10 cellular contexts compared by ENCODE assay signal in genomic region chr20:52405417-52405816, GRCh38.
DNase-seq lines count a peak whose midpoint lies in the region; ATAC-seq and TF ChIP-seq lines count a peak whose summit lies in the region.
"Had no signal": no experiment of that assay in that cellular context is flagged by ENCODE, and none has a peak within 500 bp of the region (broad histone marks: within the 10 kb centered on the region; RNA-seq: fewer than 3 reads in every experiment).

No MANE protein-coding gene starts in this region.

- peaks cover 6% of the 10 kb centered on the region for H3K9me3 Mint-ChIP-seq in activated naive CD4-positive, alpha-beta T cell treated with anti-CD3 and anti-CD28 coated beads for 36 hours
- H3K9me3 Mint-ChIP-seq in activated B cell treated with CpG ODN at 0.5 μM for 24 hours: peaks cover 3% of the 10 kb centered on the region
- peaks cover 7 to 15% of the 10 kb centered on the region in 2 donors for H3K9me3 Mint-ChIP-seq in stimulated activated naive CD8-positive, alpha-beta T cell treated with anti-CD3 and anti-CD28 coated beads, Interleukin-15, amount 100 ng/mL, for 72 hours

- H3K27ac Mint-ChIP-seq in activated naive CD4-positive, alpha-beta T cell treated with anti-CD3 and anti-CD28 coated beads for 36 hours: peak overlapping the region; percentile 3
- peak overlapping the region; percentile 13 for H3K27ac Mint-ChIP-seq in activated B cell treated with CpG ODN at 0.5 μM for 24 hours
- H3K27ac Mint-ChIP-seq in stimulated activated naive CD8-positive, alpha-beta T cell treated with anti-CD3 and anti-CD28 coated beads, Interleukin-15, amount 100 ng/mL, for 72 hours: peak overlapping the region in 1 of 2 donors; percentile 60

- POLR2A ChIA-PET in activated B cell treated with CpG ODN at 0.5 μM for 24 hours (lab: Charles Lee): no interaction called here

- no peak for DNase-seq in activated naive CD4-positive, alpha-beta T cell treated with anti-CD3 and anti-CD28 coated beads for 36 hours
- no peak for DNase-seq in activated naive CD4-positive, alpha-beta T cell treated with anti-CD3 and anti-CD28 coated beads, Interleukin-2, amount 50 U/mL, for 16 hours
- no peak for DNase-seq in activated B cell treated with CpG ODN at 0.5 μM for 24 hours
- DNase-seq in stimulated activated naive CD8-positive, alpha-beta T cell treated with anti-CD3 and anti-CD28 coated beads, Interleukin-15, amount 100 ng/mL, for 72 hours: no peak
- DNase-seq in RPMI8226: no peak
- no peak for DNase-seq in kidney glomerular epithelial cell (lab: John Stamatoyannopoulos, UW)
- DNase-seq: NCI-H2227 treated with DMSO at 0.1 percent for 48 hours had no signal

- peaks cover 65% of the 10 kb centered on the region for H3K4me1 Mint-ChIP-seq in activated naive CD4-positive, alpha-beta T cell treated with anti-CD3 and anti-CD28 coated beads for 36 hours (ENCODE audit: low read depth)
- peaks cover 27% of the 10 kb centered on the region for H3K4me1 Mint-ChIP-seq in activated B cell treated with CpG ODN at 0.5 μM for 24 hours
- peaks cover 67% of the 10 kb centered on the region for H3K4me1 Mint-ChIP-seq in stimulated activated naive CD8-positive, alpha-beta T cell treated with anti-CD3 and anti-CD28 coated beads, Interleukin-15, amount 100 ng/mL, for 72 hours

- intact Hi-C loops in activated naive CD4-positive, alpha-beta T cell treated with anti-CD3 and anti-CD28 coated beads for 36 hours (cut with micrococcal nuclease): loop anchor here (1.0 to 10.0 kb wide), 6 partner anchors 88 to 1539 kb away; no protein-coding TSS in a partner anchor
- intact Hi-C loops in activated B cell treated with CpG ODN at 0.5 μM for 24 hours (cut with micrococcal nuclease): no loop called here

- no peak overlapping the region for H3K4me3 Mint-ChIP-seq in activated naive CD4-positive, alpha-beta T cell treated with anti-CD3 and anti-CD28 coated beads for 36 hours
- H3K4me3 Mint-ChIP-seq in activated B cell treated with CpG ODN at 0.5 μM for 24 hours: no peak overlapping the region
- peak overlapping the region in 1 of 2 donors; percentile 36 for H3K4me3 Mint-ChIP-seq in stimulated activated naive CD8-positive, alpha-beta T cell treated with anti-CD3 and anti-CD28 coated beads, Interleukin-15, amount 100 ng/mL, for 72 hours

- TF ChIP-seq CTCF in activated B cell treated with CpG ODN at 0.5 μM for 24 hours (IDR thresholded peaks at IDR 0.05): no peak

- no peaks in the 10 kb centered on the region for H3K36me3 Mint-ChIP-seq in activated naive CD4-positive, alpha-beta T cell treated with anti-CD3 and anti-CD28 coated beads for 36 hours (ENCODE audit: low read depth)
- no peaks in the 10 kb centered on the region for H3K36me3 Mint-ChIP-seq in activated B cell treated with CpG ODN at 0.5 μM for 24 hours (ENCODE audit: low read depth)

- ATAC-seq in HG03135 (IDR thresholded peaks at IDR 0.05; ENCODE audit: unreplicated experiment) (peak; percentile 57), activated B cell treated with CpG ODN at 0.5 μM for 24 hours (ENCODE audit: low read depth) (peak; percentile 37), GM21381 (IDR thresholded peaks at IDR 0.05; ENCODE audit: unreplicated experiment) (no peak)
- peak; percentile 81 for ATAC-seq in stimulated activated naive CD8-positive, alpha-beta T cell treated with anti-CD3 and anti-CD28 coated beads, Interleukin-15, amount 100 ng/mL, for 72 hours
- ATAC-seq: gastroesophageal sphincter had no signal

- no peaks in the 10 kb centered on the region for H3K27me3 Mint-ChIP-seq in activated naive CD4-positive, alpha-beta T cell treated with anti-CD3 and anti-CD28 coated beads for 36 hours (ENCODE audit: low read depth)
- no peaks in the 10 kb centered on the region for H3K27me3 Mint-ChIP-seq in activated B cell treated with CpG ODN at 0.5 μM for 24 hours
- H3K27me3 Mint-ChIP-seq in stimulated activated naive CD8-positive, alpha-beta T cell treated with anti-CD3 and anti-CD28 coated beads, Interleukin-15, amount 100 ng/mL, for 72 hours: no peaks in the 10 kb centered on the region

- CTCF ChIA-PET in activated naive CD4-positive, alpha-beta T cell treated with anti-CD3 and anti-CD28 coated beads for 36 hours (lab: Charles Lee): interaction anchor here (0.7 to 0.9 kb wide), 3 partner anchors 10 to 1569 kb away, joined by 3 to 4 read pairs (median 3); no protein-coding TSS in a partner anchor
- CTCF ChIA-PET in activated B cell treated with CpG ODN at 0.5 μM for 24 hours (lab: Charles Lee): no interaction called here
